In the genomic region with DNA sequence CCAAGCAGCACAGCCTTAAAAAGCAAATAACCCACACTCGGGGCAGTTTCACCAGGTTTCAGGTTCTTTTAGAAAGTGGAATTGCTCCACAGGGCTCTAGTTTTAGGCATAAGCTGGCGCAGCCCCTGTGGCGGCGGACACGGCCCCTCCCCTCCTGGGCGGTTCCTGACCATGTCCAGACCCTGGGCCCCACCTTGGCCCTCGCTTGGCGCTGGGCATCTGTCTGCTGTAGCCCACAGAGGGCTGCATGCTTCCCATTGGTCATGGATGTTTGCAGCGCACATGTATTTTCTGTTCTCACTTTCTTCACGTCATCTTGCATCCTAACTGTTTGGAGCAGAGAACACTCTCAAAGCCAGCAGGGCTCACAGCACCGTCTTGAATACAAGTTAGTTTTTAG, we compare ENCODE assay signal across 23 cellular contexts.
A peak's percentile ranks its signal among the peaks of the same experiment; 100 is the strongest.
DNase-seq lines count a peak whose midpoint lies in the region; ATAC-seq, FAIRE-seq and TF ChIP-seq lines count a peak whose summit lies in the region.
"Had no signal": no experiment of that assay in that cellular context is flagged by ENCODE, and none has a peak within 500 bp of the region (broad histone marks: within the 10 kb centered on the region; RNA-seq: fewer than 3 reads in every experiment).

No MANE protein-coding gene starts in this region.

- CTCF ChIA-PET in SK-N-SH (lab: Yijun Ruan, JAX): no interaction called here

- H3K4me2 ChIP-seq in SK-N-SH: no peak overlapping the region
- H3K4me2 ChIP-seq in neuronal stem cell (ENCODE audit: insufficient read depth, low read length, poor library complexity, severe bottlenecking): no peak overlapping the region
- H3K4me2 ChIP-seq: A549, GM23338 had no signal

- H3K23ac ChIP-seq in neuronal stem cell (ENCODE audit: low read depth, low read length, poor library complexity): no peak overlapping the region

- no peak overlapping the region for H3K14ac ChIP-seq in neuronal stem cell (ENCODE audit: low read length)

- WGBS in SK-N-SH (ENCODE audit: low lambda C conversion rate): 10% methylated on average over 6 of the region's 11 CpGs
- WGBS in neuronal stem cell (ENCODE audit: extremely low coverage in 2 of 2, insufficient read length in 2 of 2, insufficient replicate concordance in 1 of 2), 2 donors: no CpG with 5 or more reads among the region's 11 CpGs

- DNase-seq in SK-N-SH (peak; percentile 17), kidney (peak; percentile 49), neuronal stem cell (ENCODE audit: low spot score) (no peak), HuH-7.5 (ENCODE audit: low spot score) (no peak), DMS153 (lab: John Stamatoyannopoulos, UW) (no peak)
- DNase-seq: AML-193; CD4-positive, alpha-beta T cell; DMS79; GDM1; HFFc6 had no signal

- no peak for TF ChIP-seq CTCF in SK-N-SH (IDR thresholded peaks at IDR 0.05)
- no peak for TF ChIP-seq CTCF in kidney (IDR thresholded peaks at IDR 0.05; ENCODE audit: borderline replicate concordance, extremely low read depth, insufficient read depth)

- TF ChIP-seq RAD21 in SK-N-SH (IDR thresholded peaks at IDR 0.05; ENCODE audit: low read length): no peak

- H3K27me3 ChIP-seq in SK-N-SH (ENCODE audit: insufficient read depth) (no peaks in the 10 kb centered on the region), neuronal stem cell (ENCODE audit: control insufficient read depth in 3 of 3, insufficient read depth in 3 of 3, low read depth in 1 of 3, low read length in 3 of 3) (peaks cover 0 to 3% (median 0%) of the 10 kb centered on the region in 3 experiments)

- no peaks in the 10 kb centered on the region for H3K4me1 ChIP-seq in SK-N-SH (ENCODE audit: control insufficient read depth in 1 of 2, insufficient read depth in 2 of 2, low read depth in 1 of 2, low read length in 1 of 2)
- H3K4me1 ChIP-seq in kidney (ENCODE audit: control insufficient read depth in 1 of 2, insufficient read depth in 1 of 2, low read depth in 1 of 2, low read length in 2 of 2): no peaks in the 10 kb centered on the region
- peaks cover 0 to 3% of the 10 kb centered on the region in 2 donors for H3K4me1 ChIP-seq in neuronal stem cell (ENCODE audit: control insufficient read depth in 2 of 2, insufficient read depth in 1 of 2, low read depth in 1 of 2, low read length in 2 of 2)
- H3K4me1 ChIP-seq: A549, Caco-2 had no signal

- no peak overlapping the region for H3K4ac ChIP-seq in neuronal stem cell (ENCODE audit: low read length)

- H2BK12ac ChIP-seq in neuronal stem cell (ENCODE audit: low read length): no peak overlapping the region

- no peaks in the 10 kb centered on the region for H3K79me1 ChIP-seq in neuronal stem cell (ENCODE audit: low read depth, low read length)

- no peak overlapping the region for H2BK120ac ChIP-seq in neuronal stem cell (ENCODE audit: low read depth, low read length)

- H3F3A ChIP-seq in SK-N-SH (replicated peaks; ENCODE audit: insufficient read depth): no peaks in the 10 kb centered on the region

- FAIRE-seq in kidney (lab: Jason Lieb, UNC): no peak
- FAIRE-seq: A549, D721Med, GM12892, GM18507, H54, HTR-8/SVneo had no signal

- no peak overlapping the region for H3K18ac ChIP-seq in neuronal stem cell (ENCODE audit: low read length)

- H3K36me3 ChIP-seq in SK-N-SH (replicated peaks in 1 of 2; ENCODE audit: control insufficient read depth in 1 of 2, insufficient read depth in 2 of 2, low read length in 1 of 2) (no peaks in the 10 kb centered on the region), kidney (ENCODE audit: control insufficient read depth in 1 of 2, insufficient read depth in 2 of 2, low read length in 2 of 2) (no peaks in the 10 kb centered on the region), neuronal stem cell (replicated peaks in 1 of 2; ENCODE audit: control insufficient read depth in 2 of 2, insufficient read depth in 2 of 2, low read length in 2 of 2) (no peaks in the 10 kb centered on the region)

- no peak for TF ChIP-seq EP300 in SK-N-SH (IDR thresholded peaks at IDR 0.05; ENCODE audit: borderline replicate concordance in 1 of 2, low read depth in 1 of 2, low read length in 1 of 2)

- H2AFZ ChIP-seq in SK-N-SH (ENCODE audit: low read depth) (no peak overlapping the region), neuronal stem cell (ENCODE audit: low read length) (no peak overlapping the region)
- H2AFZ ChIP-seq: GM23338 had no signal

- H3K9ac ChIP-seq in SK-N-SH (no peak overlapping the region), kidney (ENCODE audit: low read length in 2 of 2) (no peak overlapping the region), neuronal stem cell (ENCODE audit: low read depth, low read length, poor library complexity) (no peak overlapping the region)

- no peak overlapping the region for H4K91ac ChIP-seq in neuronal stem cell (ENCODE audit: low read depth, low read length, poor library complexity)

- intact Hi-C loops in kidney (cut with DNase I): no loop called here

- H2BK5ac ChIP-seq in neuronal stem cell (ENCODE audit: low read length): no peak overlapping the region

- no peaks in the 10 kb centered on the region for H4K20me1 ChIP-seq in SK-N-SH (ENCODE audit: insufficient read depth)

- H4K8ac ChIP-seq in neuronal stem cell (ENCODE audit: low read depth, low read length): no peak overlapping the region

- no peaks in the 10 kb centered on the region for H3K9me2 ChIP-seq in SK-N-SH

- H2AK5ac ChIP-seq in neuronal stem cell (ENCODE audit: low read depth, low read length): no peak overlapping the region

- H3K9me3 ChIP-seq in SK-N-SH (no peaks in the 10 kb centered on the region), kidney (ENCODE audit: control insufficient read depth in 1 of 2, low read length in 2 of 2) (peaks cover 0 to 7% of the 10 kb centered on the region in 2 donors), neuronal stem cell (replicated peaks in 1 of 2; ENCODE audit: control insufficient read depth in 2 of 2, insufficient read depth in 1 of 2, low read depth in 1 of 2, low read length in 2 of 2) (peaks cover 8 to 9% of the 10 kb centered on the region in 2 donors)
- H3K9me3 ChIP-seq: A549 had no signal

- H3K79me2 ChIP-seq in SK-N-SH (ENCODE audit: insufficient read depth): no peaks in the 10 kb centered on the region

- ATAC-seq in SK-N-SH treated with all-trans-retinoic acid at 6 μM for 48 hours: no peak
- ATAC-seq in HG02610 (IDR thresholded peaks at IDR 0.05; ENCODE audit: unreplicated experiment): no peak
- ATAC-seq: A549, GM23338, HCT116 had no signal

- H3K27ac ChIP-seq in SK-N-SH (ENCODE audit: low read depth in 2 of 2, low read length in 1 of 2) (no peak overlapping the region), kidney (ENCODE audit: low read depth in 2 of 2, low read length in 2 of 2) (no peak overlapping the region), neuronal stem cell (replicated peaks; ENCODE audit: low read length) (no peak overlapping the region)
- H3K27ac ChIP-seq: 22Rv1, A549, C4-2B had no signal

- H2BK15ac ChIP-seq in neuronal stem cell (ENCODE audit: low read length): peak overlapping the region; percentile 41

- H3K4me3 ChIP-seq in SK-N-SH (ENCODE audit: low read depth in 2 of 2, low read length in 1 of 2): no peak overlapping the region
- no peak overlapping the region for H3K4me3 ChIP-seq in kidney (ENCODE audit: low read length in 2 of 2)
- H3K4me3 ChIP-seq in neuronal stem cell (ENCODE audit: low read length in 2 of 2): no peak overlapping the region
- H3K4me3 ChIP-seq: A549, GM23338 had no signal

- POLR2A ChIA-PET in SK-N-SH (lab: Yijun Ruan, JAX): no interaction called here

TF ChIP-seq in SK-N-SH, 30 proteins besides CTCF, POLR2A, EP300 and RAD21 (continues in another document):
- TF ChIP-seq, protein P1, sequence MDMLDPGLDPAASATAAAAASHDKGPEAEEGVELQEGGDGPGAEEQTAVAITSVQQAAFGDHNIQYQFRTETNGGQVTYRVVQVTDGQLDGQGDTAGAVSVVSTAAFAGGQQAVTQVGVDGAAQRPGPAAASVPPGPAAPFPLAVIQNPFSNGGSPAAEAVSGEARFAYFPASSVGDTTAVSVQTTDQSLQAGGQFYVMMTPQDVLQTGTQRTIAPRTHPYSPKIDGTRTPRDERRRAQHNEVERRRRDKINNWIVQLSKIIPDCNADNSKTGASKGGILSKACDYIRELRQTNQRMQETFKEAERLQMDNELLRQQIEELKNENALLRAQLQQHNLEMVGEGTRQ (IDR thresholded peaks at IDR 0.05; ENCODE audit: borderline replicate concordance, low read depth, low read length): no peak
- no peak for TF ChIP-seq SMC3 (IDR thresholded peaks at IDR 0.05; ENCODE audit: low read depth, low read length)
- no peak for TF ChIP-seq GATA2 (CRISPR knock-in tag; IDR thresholded peaks at IDR 0.05)

TF ChIP-seq in SK-N-SH treated with all-trans-retinoic acid at 6 μM for 48 hours, 23 proteins besides CTCF, POLR2A, EP300 and RAD21 (continues in another document):
- TF ChIP-seq ZNF565 (CRISPR knock-in tag; conservative IDR thresholded peaks at IDR 0.05; ENCODE audit: low read depth) (no peak), TOX (CRISPR knock-in tag; IDR thresholded peaks at IDR 0.05; ENCODE audit: borderline replicate concordance) (no peak), TCF4 (CRISPR knock-in tag; IDR thresholded peaks at IDR 0.05; ENCODE audit: borderline replicate concordance) (no peak), ISL1 (CRISPR knock-in tag; IDR thresholded peaks at IDR 0.05) (no peak), ZFP3 (CRISPR knock-in tag; IDR thresholded peaks at IDR 0.05) (no peak), RARB (CRISPR knock-in tag; IDR thresholded peaks at IDR 0.05) (no peak), BACH2 (CRISPR knock-in tag; IDR thresholded peaks at IDR 0.05; ENCODE audit: borderline replicate concordance) (no peak), ZNF8 (CRISPR knock-in tag; IDR thresholded peaks at IDR 0.05) (no peak)
- TF ChIP-seq, protein P2, sequence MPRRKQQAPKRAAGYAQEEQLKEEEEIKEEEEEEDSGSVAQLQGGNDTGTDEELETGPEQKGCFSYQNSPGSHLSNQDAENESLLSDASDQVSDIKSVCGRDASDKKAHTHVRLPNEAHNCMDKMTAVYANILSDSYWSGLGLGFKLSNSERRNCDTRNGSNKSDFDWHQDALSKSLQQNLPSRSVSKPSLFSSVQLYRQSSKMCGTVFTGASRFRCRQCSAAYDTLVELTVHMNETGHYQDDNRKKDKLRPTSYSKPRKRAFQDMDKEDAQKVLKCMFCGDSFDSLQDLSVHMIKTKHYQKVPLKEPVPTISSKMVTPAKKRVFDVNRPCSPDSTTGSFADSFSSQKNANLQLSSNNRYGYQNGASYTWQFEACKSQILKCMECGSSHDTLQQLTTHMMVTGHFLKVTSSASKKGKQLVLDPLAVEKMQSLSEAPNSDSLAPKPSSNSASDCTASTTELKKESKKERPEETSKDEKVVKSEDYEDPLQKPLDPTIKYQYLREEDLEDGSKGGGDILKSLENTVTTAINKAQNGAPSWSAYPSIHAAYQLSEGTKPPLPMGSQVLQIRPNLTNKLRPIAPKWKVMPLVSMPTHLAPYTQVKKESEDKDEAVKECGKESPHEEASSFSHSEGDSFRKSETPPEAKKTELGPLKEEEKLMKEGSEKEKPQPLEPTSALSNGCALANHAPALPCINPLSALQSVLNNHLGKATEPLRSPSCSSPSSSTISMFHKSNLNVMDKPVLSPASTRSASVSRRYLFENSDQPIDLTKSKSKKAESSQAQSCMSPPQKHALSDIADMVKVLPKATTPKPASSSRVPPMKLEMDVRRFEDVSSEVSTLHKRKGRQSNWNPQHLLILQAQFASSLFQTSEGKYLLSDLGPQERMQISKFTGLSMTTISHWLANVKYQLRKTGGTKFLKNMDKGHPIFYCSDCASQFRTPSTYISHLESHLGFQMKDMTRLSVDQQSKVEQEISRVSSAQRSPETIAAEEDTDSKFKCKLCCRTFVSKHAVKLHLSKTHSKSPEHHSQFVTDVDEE (CRISPR knock-in tag; IDR thresholded peaks at IDR 0.05): no peak

Comparison
In these comparisons a context has a peak if more than half of its experiments do, and no peak if none do; other contexts are left out.
1. DNase-seq: peak in SK-N-SH (single experiment) and kidney (single experiment); none in neuronal stem cell (single experiment), HuH-7.5 (single experiment) and DMS153 (single experiment).